Comparison of ENCODE assay signal across 8 cellular contexts in the genomic region with DNA sequence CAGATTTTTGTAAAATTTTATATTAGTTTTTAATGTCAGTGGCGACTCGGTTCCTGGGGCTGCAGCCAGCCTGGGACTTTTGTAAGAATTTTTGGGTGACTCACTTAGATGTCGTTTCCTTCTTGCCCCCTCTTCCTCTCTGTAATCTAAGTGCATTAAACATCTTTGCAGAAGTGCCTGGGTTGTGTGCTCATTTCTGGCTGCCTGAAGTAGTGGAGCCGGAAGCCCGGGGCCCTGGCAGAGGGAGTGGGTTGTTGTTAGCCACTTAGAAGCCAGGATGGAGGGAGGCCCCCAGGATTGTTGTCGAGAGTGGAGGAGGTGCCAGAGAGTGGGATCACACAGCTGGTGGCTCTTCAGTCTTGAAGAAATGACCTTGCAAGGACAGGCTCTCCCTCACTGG. TPM values are rescaled to one million over a fixed set of nuclear protein-coding genes. Genes with fewer than 3 reads are reported as not detected.
DNase-seq lines count a peak whose midpoint lies in the region; ATAC-seq lines count a peak whose summit lies in the region.

No MANE protein-coding gene starts in this region.

- H3K4me3 ChIP-seq in right cardiac atrium (ENCODE audit: low read length) = no peak overlapping the region

- H3K27ac ChIP-seq in right cardiac atrium (ENCODE audit: low read length) = peak overlapping the region; percentile 90

- H3K36me3 Mint-ChIP-seq in activated naive CD4-positive, alpha-beta T cell treated with anti-CD3 and anti-CD28 coated beads, Interleukin-2, amount 10 ng/mL, durations not matched to agents 7 days and 5 days = peaks cover 8% of the 10 kb centered on the region
- no peaks in the 10 kb centered on the region for H3K36me3 Mint-ChIP-seq in stimulated activated naive CD8-positive, alpha-beta T cell treated with anti-CD3 and anti-CD28 coated beads, Interleukin-15, Interleukin-2, amounts not matched to agents 100 ng/mL and 50 ng/mL, for 24 hours (ENCODE audit: low read depth)
- H3K36me3 Mint-ChIP-seq in immature natural killer cell = peaks cover 4 to 11% (median 5%) of the 10 kb centered on the region in 3 donors

- peaks cover 19% of the 10 kb centered on the region for H3K4me1 ChIP-seq in right cardiac atrium (ENCODE audit: control insufficient read depth, insufficient read depth, low read length)

- no peaks in the 10 kb centered on the region for H3K9me3 ChIP-seq in right cardiac atrium (ENCODE audit: control insufficient read depth, low read length)

- peaks cover 50% of the 10 kb centered on the region for H3K4me1 Mint-ChIP-seq in activated naive CD4-positive, alpha-beta T cell treated with anti-CD3 and anti-CD28 coated beads, Interleukin-2, amount 10 ng/mL, durations not matched to agents 7 days and 5 days
- peaks cover 47% of the 10 kb centered on the region for H3K4me1 Mint-ChIP-seq in stimulated activated naive CD8-positive, alpha-beta T cell treated with anti-CD3 and anti-CD28 coated beads, Interleukin-15, Interleukin-2, amounts not matched to agents 100 ng/mL and 50 ng/mL, for 24 hours (ENCODE audit: low read depth)
- H3K4me1 Mint-ChIP-seq in immature natural killer cell = peaks cover 6 to 9% of the 10 kb centered on the region in 2 donors

- H3K9me3 Mint-ChIP-seq in activated naive CD4-positive, alpha-beta T cell treated with anti-CD3 and anti-CD28 coated beads, Interleukin-2, amount 10 ng/mL, durations not matched to agents 7 days and 5 days = no peaks in the 10 kb centered on the region
- no peaks in the 10 kb centered on the region for H3K9me3 Mint-ChIP-seq in stimulated activated naive CD8-positive, alpha-beta T cell treated with anti-CD3 and anti-CD28 coated beads, Interleukin-15, Interleukin-2, amounts not matched to agents 100 ng/mL and 50 ng/mL, for 24 hours
- H3K9me3 Mint-ChIP-seq in immature natural killer cell = no peaks in the 10 kb centered on the region

- intact Hi-C loops in right cardiac atrium (cut with DNase I) = no loop called here

- peak; percentile 42 to 70 for ATAC-seq in right cardiac atrium
- no peak for ATAC-seq in GM21381 (IDR thresholded peaks at IDR 0.05; ENCODE audit: unreplicated experiment)

- peaks cover 2% of the 10 kb centered on the region for H3K27me3 Mint-ChIP-seq in activated naive CD4-positive, alpha-beta T cell treated with anti-CD3 and anti-CD28 coated beads, Interleukin-2, amount 10 ng/mL, durations not matched to agents 7 days and 5 days
- no peaks in the 10 kb centered on the region for H3K27me3 Mint-ChIP-seq in stimulated activated naive CD8-positive, alpha-beta T cell treated with anti-CD3 and anti-CD28 coated beads, Interleukin-15, Interleukin-2, amounts not matched to agents 100 ng/mL and 50 ng/mL, for 24 hours
- peaks cover 1 to 5% (median 2%) of the 10 kb centered on the region in 3 donors for H3K27me3 Mint-ChIP-seq in immature natural killer cell (ENCODE audit: low read depth in 3 of 3)

- peak overlapping the region; percentile 78 for H3K27ac Mint-ChIP-seq in activated naive CD4-positive, alpha-beta T cell treated with anti-CD3 and anti-CD28 coated beads, Interleukin-2, amount 10 ng/mL, durations not matched to agents 7 days and 5 days
- H3K27ac Mint-ChIP-seq in stimulated activated naive CD8-positive, alpha-beta T cell treated with anti-CD3 and anti-CD28 coated beads, Interleukin-15, Interleukin-2, amounts not matched to agents 100 ng/mL and 50 ng/mL, for 24 hours = peak overlapping the region; percentile 87
- H3K27ac Mint-ChIP-seq in immature natural killer cell = no peak overlapping the region

- H3K27me3 ChIP-seq in right cardiac atrium (ENCODE audit: control insufficient read depth, insufficient read depth) = no peaks in the 10 kb centered on the region

- DNase-seq in MV-4-11 (lab: John Stamatoyannopoulos, UW) = peak; percentile 92
- no peak for DNase-seq in activated naive CD4-positive, alpha-beta T cell treated with anti-CD3 and anti-CD28 coated beads, Interleukin-2, amount 10 ng/mL, durations not matched to agents 7 days and 5 days
- DNase-seq in right cardiac atrium = peak; percentile 71 to 83 (median 82)
- DNase-seq in immature natural killer cell = no peak
- no peak for DNase-seq in GM03348 (ENCODE audit: low spot score)
- no peak for DNase-seq in NAMALWA (ENCODE audit: low spot score)

- WGBS in right cardiac atrium = 7% methylated on average over 6 of the region's 6 CpGs

- no peak overlapping the region for H3K4me3 Mint-ChIP-seq in activated naive CD4-positive, alpha-beta T cell treated with anti-CD3 and anti-CD28 coated beads, Interleukin-2, amount 10 ng/mL, durations not matched to agents 7 days and 5 days
- peak overlapping the region; percentile 62 for H3K4me3 Mint-ChIP-seq in stimulated activated naive CD8-positive, alpha-beta T cell treated with anti-CD3 and anti-CD28 coated beads, Interleukin-15, Interleukin-2, amounts not matched to agents 100 ng/mL and 50 ng/mL, for 24 hours
- H3K4me3 Mint-ChIP-seq in immature natural killer cell = no peak overlapping the region

- CTCF ChIA-PET in activated naive CD4-positive, alpha-beta T cell treated with anti-CD3 and anti-CD28 coated beads, Interleukin-2, amount 10 ng/mL, durations not matched to agents 7 days and 5 days (lab: Charles Lee) = no interaction called here

RNA-seq across cellular contexts. Expression of a gene that starts 11.0 kb away (rescaled TPM):
- 100 to 1,000 TPM; 104 to 120 (median 109) TPM for total RNA-seq in right cardiac atrium
- polyA plus RNA-seq in right cardiac atrium = 71.4 TPM
- polyA plus RNA-seq in immature natural killer cell = 10 to 100 TPM; 30.5 to 78.8 (median 39.2) TPM

Comparison
In these comparisons a context has a peak if more than half of its experiments do, and no peak if none do; other contexts are left out.
1. DNase-seq: peak in MV-4-11 (single experiment) and right cardiac atrium (3 of 3); none in activated naive CD4-positive, alpha-beta T cell treated with anti-CD3 and anti-CD28 coated beads, Interleukin-2, amount 10 ng/mL, durations not matched to agents 7 days and 5 days (single experiment), immature natural killer cell (0 of 3), GM03348 (single experiment) and NAMALWA (single experiment).
2. H3K27ac Mint-ChIP-seq: peak in activated naive CD4-positive, alpha-beta T cell treated with anti-CD3 and anti-CD28 coated beads, Interleukin-2, amount 10 ng/mL, durations not matched to agents 7 days and 5 days (single experiment) and stimulated activated naive CD8-positive, alpha-beta T cell treated with anti-CD3 and anti-CD28 coated beads, Interleukin-15, Interleukin-2, amounts not matched to agents 100 ng/mL and 50 ng/mL, for 24 hours (single experiment); none in immature natural killer cell (0 of 6).